Comparison of ENCODE assay signal across 21 cellular contexts in the genomic region with DNA sequence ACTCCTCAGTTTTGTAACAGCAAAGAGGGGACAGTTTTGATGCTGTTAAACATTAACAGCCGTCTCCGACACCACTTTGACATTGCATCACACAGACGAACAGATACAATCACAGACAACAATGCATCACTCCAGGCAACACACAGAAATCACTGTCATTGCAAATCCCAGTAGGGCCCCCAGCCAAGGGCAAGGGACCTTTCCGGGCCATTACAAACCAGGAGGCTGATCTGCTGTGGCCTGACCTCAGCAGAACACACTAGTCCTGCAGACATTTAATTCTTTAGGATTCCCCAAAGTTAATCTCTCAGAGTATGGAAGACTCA.
DNase-seq lines count a peak whose midpoint lies in the region; ATAC-seq, FAIRE-seq and TF ChIP-seq lines count a peak whose summit lies in the region.
"Had no signal": no experiment of that assay in that cellular context is flagged by ENCODE, and none has a peak within 500 bp of the region (broad histone marks: within the 10 kb centered on the region; RNA-seq: fewer than 3 reads in every experiment).

No MANE protein-coding gene starts in this region.

- H3K4me1 Mint-ChIP-seq in CD8-positive, alpha-beta T cell (ENCODE audit: low read depth) = peaks cover 2% of the 10 kb centered on the region
- H3K4me1 Mint-ChIP-seq: activated CD4-positive, alpha-beta memory T cell treated with anti-CD3 and anti-CD28 coated beads, Interleukin-2, amount 10 ng/mL, durations not matched to agents 7 days and 5 days had no signal

- H3K27me3 ChIP-seq in GM12878 (replicated peaks in 1 of 2; ENCODE audit: control insufficient read depth in 2 of 2, insufficient read depth in 2 of 2, low read length in 1 of 2) = no peaks in the 10 kb centered on the region
- H3K27me3 ChIP-seq in subcutaneous abdominal adipose tissue (ENCODE audit: control insufficient read depth in 5 of 5, insufficient read depth in 4 of 5, low read length in 5 of 5) = peaks cover 3 to 16% (median 4%) of the 10 kb centered on the region in 5 donors
- no peaks in the 10 kb centered on the region for H3K27me3 ChIP-seq in CD8-positive, alpha-beta T cell (ENCODE audit: insufficient read depth, low read length)
- H3K27me3 ChIP-seq: tibial nerve had no signal

- TF ChIP-seq CTCF in GM12878 (IDR thresholded peaks at IDR 0.05 in 2 of 3, conservative IDR thresholded peaks at IDR 0.05 in 1 of 3; ENCODE audit: control insufficient read depth in 2 of 3, extremely low read depth in 1 of 3, insufficient read depth in 1 of 3, low read depth in 3 of 3, low read length in 3 of 3) = no peak
- no peak for TF ChIP-seq CTCF in CD8-positive, alpha-beta T cell (IDR thresholded peaks at IDR 0.05)

- H3K36me3 ChIP-seq in GM12878 (ENCODE audit: control insufficient read depth in 2 of 2, insufficient read depth in 2 of 2, low read length in 1 of 2) (no peaks in the 10 kb centered on the region), subcutaneous abdominal adipose tissue (ENCODE audit: control insufficient read depth in 5 of 5, insufficient read depth in 5 of 5, low read length in 5 of 5) (no peaks in the 10 kb centered on the region)
- H3K36me3 ChIP-seq in CD8-positive, alpha-beta T cell (ENCODE audit: insufficient read depth, low read length) = no peaks in the 10 kb centered on the region
- H3K36me3 ChIP-seq: tibial nerve had no signal

- H3K9me3 Mint-ChIP-seq in CD8-positive, alpha-beta T cell = no peaks in the 10 kb centered on the region
- H3K9me3 Mint-ChIP-seq: activated CD4-positive, alpha-beta memory T cell treated with anti-CD3 and anti-CD28 coated beads, Interleukin-2, amount 10 ng/mL, durations not matched to agents 7 days and 5 days had no signal

- H3K4me3 ChIP-seq in GM12878 (no peak overlapping the region), subcutaneous abdominal adipose tissue (ENCODE audit: low read depth in 1 of 5, low read length in 5 of 5) (no peak overlapping the region)
- H3K4me3 ChIP-seq in CD8-positive, alpha-beta T cell (ENCODE audit: low read depth, low read length) = no peak overlapping the region
- H3K4me3 ChIP-seq: tibial nerve had no signal

- BruUV-seq in GM12878 (replicated peaks; lab: Mats Ljungman, UMichigan) = no TSS peak

- WGBS in GM12878 (ENCODE audit: insufficient coverage, insufficient replicate concordance, low lambda C conversion rate, missing lambda C conversion rate) = 85% methylated on average over 4 of the region's 4 CpGs

- intact Hi-C loops in Right ventricle myocardium inferior (cut with DNase I) = no loop called here
- intact Hi-C loops in left cardiac atrium (cut with DNase I) = loop anchor here in 1 of 2 donors (5.0 kb wide), 1 partner anchor 76 kb away; no protein-coding TSS in a partner anchor
- intact Hi-C loops in GM12878 (cut with micrococcal nuclease; ENCODE audit: unreplicated experiment) = loop anchor here (2.0 to 5.0 kb wide), 4 partner anchors 18 to 116 kb away; no protein-coding TSS in a partner anchor
- intact Hi-C loops in CD8-positive, alpha-beta T cell (cut with DNase I, micrococcal nuclease) = no loop called here

- H3K4me1 ChIP-seq in GM12878 (ENCODE audit: control insufficient read depth, insufficient read depth, low read length) (peaks cover 28% of the 10 kb centered on the region), subcutaneous abdominal adipose tissue (ENCODE audit: control insufficient read depth in 5 of 5, insufficient read depth in 5 of 5, low read length in 5 of 5) (peaks cover 0 to 15% (median 5%) of the 10 kb centered on the region in 5 donors)
- no peaks in the 10 kb centered on the region for H3K4me1 ChIP-seq in CD8-positive, alpha-beta T cell (ENCODE audit: insufficient read depth, low read length)

- RAD21 ChIA-PET in GM12878 (lab: Charles Lee; ENCODE audit: unreplicated experiment) = no interaction called here

- CTCF ChIA-PET in GM12878 (lab: Yijun Ruan, JAX) = no interaction called here
- CTCF ChIA-PET in CD8-positive, alpha-beta T cell (lab: Charles Lee) = no interaction called here

- H3K27ac Mint-ChIP-seq in CD8-positive, alpha-beta T cell = no peak overlapping the region
- H3K27ac Mint-ChIP-seq: activated CD4-positive, alpha-beta memory T cell treated with anti-CD3 and anti-CD28 coated beads, Interleukin-2, amount 10 ng/mL, durations not matched to agents 7 days and 5 days; CD4-positive, CD25-positive, alpha-beta regulatory T cell had no signal

- POLR2A ChIA-PET in GM12878 (lab: Charles Lee) = no interaction called here
- POLR2A ChIA-PET in CD8-positive, alpha-beta T cell (lab: Charles Lee) = no interaction called here

- DNase-seq in Right ventricle myocardium inferior (ENCODE audit: missing footprints) (peak; percentile 41), left cardiac atrium (no peak), GM12878 (ENCODE audit: low read depth, low spot score) (no peak)
- no peak for DNase-seq in CD8-positive, alpha-beta T cell
- no peak for DNase-seq in activated CD8-positive, alpha-beta memory T cell treated with anti-CD3 and anti-CD28 coated beads for 24 hours
- DNase-seq in stimulated activated naive CD4-positive, alpha-beta T cell (lab: John Stamatoyannopoulos, UW) = no peak
- DNase-seq: 8988T; activated CD4-positive, alpha-beta memory T cell treated with anti-CD3 and anti-CD28 coated beads, Interleukin-2, amount 10 ng/mL, durations not matched to agents 7 days and 5 days; CD4-positive, CD25-positive, alpha-beta regulatory T cell; DND-41; HCEC 1CT; IMR-90; NCI-H2029 treated with DMSO at 0.1 percent for 48 hours; NCI-H524; stimulated activated CD4-positive, alpha-beta T cell treated with anti-CD3 and anti-CD28 coated beads, Interleukin-4, amount 100 ng/mL, for 24 hours had no signal

- in situ Hi-C loops in GM12878 (cut with MboI) = loop anchor here (25.0 kb wide), 1 partner anchor 1079 kb away; a partner anchor contains a TSS

- peaks cover 18% of the 10 kb centered on the region for H3K79me2 ChIP-seq in GM12878 (ENCODE audit: control insufficient read depth, insufficient read depth, low read length)

- SMC1A ChIA-PET in GM12878 (lab: Charles Lee; ENCODE audit: uncharacterized antibody, unreplicated experiment) = no interaction called here

- peak overlapping the region; percentile 74 for H3K27ac ChIP-seq in GM12878 (ENCODE audit: control insufficient read depth, insufficient read depth)
- peak overlapping the region; percentile 2 for H3K27ac ChIP-seq in subcutaneous abdominal adipose tissue (ENCODE audit: low read depth, low read length)
- no peak overlapping the region for H3K27ac ChIP-seq in CD8-positive, alpha-beta T cell (ENCODE audit: low read depth, low read length)

- H2AFZ ChIP-seq in GM12878 (ENCODE audit: control insufficient read depth, low read depth, low read length) = no peak overlapping the region

- H3K9me3 ChIP-seq in GM12878 (replicated peaks; ENCODE audit: control insufficient read depth, insufficient read depth, low read length) = no peaks in the 10 kb centered on the region; the same call in 2 of the 3 replicates
- H3K9me3 ChIP-seq in subcutaneous abdominal adipose tissue (ENCODE audit: control insufficient read depth in 5 of 5, low read length in 5 of 5) = no peaks in the 10 kb centered on the region
- H3K9me3 ChIP-seq in CD8-positive, alpha-beta T cell (ENCODE audit: low read length) = no peaks in the 10 kb centered on the region
- H3K9me3 ChIP-seq: tibial nerve had no signal

- no peak; a peak in 1 of 4 replicates for TF ChIP-seq EP300 in GM12878 (IDR thresholded peaks at IDR 0.05; ENCODE audit: borderline replicate concordance in 1 of 2, control insufficient read depth in 1 of 2, low read depth in 2 of 2, low read length in 2 of 2)

- H3K9ac ChIP-seq in GM12878 (ENCODE audit: control insufficient read depth, insufficient read depth, low read length) (peak overlapping the region; percentile 11; the same call in 1 of the 2 replicates), subcutaneous abdominal adipose tissue (ENCODE audit: low read length in 5 of 5) (no peak overlapping the region)

- no peak for FAIRE-seq in GM12878 (lab: Jason Lieb, UNC)
- FAIRE-seq: keratinocyte, TTC549 had no signal

- TF ChIP-seq POLR2A in GM12878 (IDR thresholded peaks at IDR 0.05; ENCODE audit: low read depth, low read length) = no peak

- TF ChIP-seq RAD21 in GM12878 (IDR thresholded peaks at IDR 0.05; ENCODE audit: insufficient read depth, low read depth, low read length) = no peak

- peak overlapping the region; percentile 80 for H3K4me2 ChIP-seq in GM12878 (ENCODE audit: control insufficient read depth, insufficient read depth)

- no peak overlapping the region for H3K4me3 Mint-ChIP-seq in CD8-positive, alpha-beta T cell
- H3K4me3 Mint-ChIP-seq: activated CD4-positive, alpha-beta memory T cell treated with anti-CD3 and anti-CD28 coated beads, Interleukin-2, amount 10 ng/mL, durations not matched to agents 7 days and 5 days; CD4-positive, CD25-positive, alpha-beta regulatory T cell had no signal

- no peaks in the 10 kb centered on the region for H4K20me1 ChIP-seq in GM12878 (ENCODE audit: control insufficient read depth, insufficient read depth)

- ATAC-seq in Right ventricle myocardium inferior = no peak
- ATAC-seq in left cardiac atrium = no peak
- ATAC-seq in GM21515 (IDR thresholded peaks at IDR 0.05; ENCODE audit: unreplicated experiment) = peak; percentile 20
- ATAC-seq in GM12878 = peak; percentile 60
- no peak for ATAC-seq in CD8-positive, alpha-beta T cell
- ATAC-seq: esophagus mucosa had no signal

- H3K36me3 Mint-ChIP-seq in CD8-positive, alpha-beta T cell = no peaks in the 10 kb centered on the region
- H3K36me3 Mint-ChIP-seq: CD4-positive, CD25-positive, alpha-beta regulatory T cell had no signal

- no peaks in the 10 kb centered on the region for H3K27me3 Mint-ChIP-seq in CD8-positive, alpha-beta T cell (ENCODE audit: low read depth)
- H3K27me3 Mint-ChIP-seq: activated CD4-positive, alpha-beta memory T cell treated with anti-CD3 and anti-CD28 coated beads, Interleukin-2, amount 10 ng/mL, durations not matched to agents 7 days and 5 days had no signal

TF ChIP-seq in GM12878, 131 proteins besides CTCF, POLR2A, EP300 and RAD21 (continues in another document):
- TF ChIP-seq, protein P1, sequence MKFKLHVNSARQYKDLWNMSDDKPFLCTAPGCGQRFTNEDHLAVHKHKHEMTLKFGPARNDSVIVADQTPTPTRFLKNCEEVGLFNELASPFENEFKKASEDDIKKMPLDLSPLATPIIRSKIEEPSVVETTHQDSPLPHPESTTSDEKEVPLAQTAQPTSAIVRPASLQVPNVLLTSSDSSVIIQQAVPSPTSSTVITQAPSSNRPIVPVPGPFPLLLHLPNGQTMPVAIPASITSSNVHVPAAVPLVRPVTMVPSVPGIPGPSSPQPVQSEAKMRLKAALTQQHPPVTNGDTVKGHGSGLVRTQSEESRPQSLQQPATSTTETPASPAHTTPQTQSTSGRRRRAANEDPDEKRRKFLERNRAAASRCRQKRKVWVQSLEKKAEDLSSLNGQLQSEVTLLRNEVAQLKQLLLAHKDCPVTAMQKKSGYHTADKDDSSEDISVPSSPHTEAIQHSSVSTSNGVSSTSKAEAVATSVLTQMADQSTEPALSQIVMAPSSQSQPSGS (IDR thresholded peaks at IDR 0.05; ENCODE audit: low read length) = no peak
- no peak for TF ChIP-seq HCFC1 (IDR thresholded peaks at IDR 0.05; ENCODE audit: low read length)

Comparison
In these comparisons a context has a peak if more than half of its experiments do, and no peak if none do; other contexts are left out.
1. ATAC-seq: peak in GM21515 (single experiment) and GM12878 (single experiment); none in Right ventricle myocardium inferior (single experiment), left cardiac atrium (0 of 2) and CD8-positive, alpha-beta T cell (single experiment).